Comparison of ENCODE assay signal across 9 cellular contexts in genomic region chr11:64887757-64888405, GRCh38. TPM values are rescaled to one million over a fixed set of nuclear protein-coding genes. Genes with fewer than 3 reads are reported as not detected.
DNase-seq lines count a peak whose midpoint lies in the region; ATAC-seq and TF ChIP-seq lines count a peak whose summit lies in the region.
"Had no signal": no experiment of that assay in that cellular context is flagged by ENCODE, and none has a peak within 500 bp of the region (broad histone marks: within the 10 kb centered on the region; RNA-seq: fewer than 3 reads in every experiment).

No MANE protein-coding gene starts in this region.

- ATAC-seq in HG02588 (IDR thresholded peaks at IDR 0.05; ENCODE audit: unreplicated experiment) (peak; percentile 62), memory B cell (ENCODE audit: low read depth) (peak; percentile 97), HG02623 (IDR thresholded peaks at IDR 0.05; ENCODE audit: unreplicated experiment) (no peak)

- no peaks in the 10 kb centered on the region for H3K9me3 Mint-ChIP-seq in activated CD4-positive, alpha-beta T cell treated with anti-CD3 and anti-CD28 coated beads, Interleukin-2, amount 10 ng/mL, durations not matched to agents 24 days and 14 days
- no peaks in the 10 kb centered on the region for H3K9me3 Mint-ChIP-seq in memory B cell

- peak overlapping the region; percentile 91 for H3K27ac Mint-ChIP-seq in activated CD4-positive, alpha-beta T cell treated with anti-CD3 and anti-CD28 coated beads, Interleukin-2, amount 10 ng/mL, durations not matched to agents 24 days and 14 days
- H3K27ac Mint-ChIP-seq in memory B cell, result peak overlapping the region; percentile 63

- no peaks in the 10 kb centered on the region for H3K36me3 Mint-ChIP-seq in activated CD4-positive, alpha-beta T cell treated with anti-CD3 and anti-CD28 coated beads, Interleukin-2, amount 10 ng/mL, durations not matched to agents 24 days and 14 days (ENCODE audit: low read depth)
- H3K36me3 Mint-ChIP-seq in memory B cell, result no peaks in the 10 kb centered on the region

- H3K27ac ChIP-seq in dorsolateral prefrontal cortex, result peak overlapping the region in 28 of 59 donors; percentile 19 to 80 (median 60)

- no peaks in the 10 kb centered on the region for H3K27me3 ChIP-seq in dorsolateral prefrontal cortex

- TF ChIP-seq CTCF in GM10248 (IDR thresholded peaks at IDR 0.05; ENCODE audit: control extremely low read depth, extremely low read depth, low read depth, missing control alignments), result peak; percentile 86
- peak; percentile 75 to 99 (median 96) for TF ChIP-seq CTCF in dorsolateral prefrontal cortex (IDR thresholded peaks at IDR 0.05 in 54 of 56, conservative IDR thresholded peaks at IDR 0.05 in 2 of 56; ENCODE audit: low read depth in 1 of 56, partially characterized antibody in 56 of 56)

- peaks cover 30% of the 10 kb centered on the region for H3K4me1 Mint-ChIP-seq in activated CD4-positive, alpha-beta T cell treated with anti-CD3 and anti-CD28 coated beads, Interleukin-2, amount 10 ng/mL, durations not matched to agents 24 days and 14 days
- H3K4me1 Mint-ChIP-seq in memory B cell, result peaks cover 14% of the 10 kb centered on the region

- POLR2A ChIA-PET in GM10248 (lab: Yijun Ruan, JAX), result interaction anchor here (1.2 kb wide), 1 partner anchor 10 kb away, joined by 17 read pairs; the partner anchor contains the start of gene EHD1

- DNase-seq in GM10248 (ENCODE audit: extremely low spot score), result peak; percentile 92
- DNase-seq in NCI-H2196 (lab: John Stamatoyannopoulos, UW; ENCODE audit: unreplicated experiment), result peak; percentile 55
- peak; percentile 96 for DNase-seq in activated CD4-positive, alpha-beta T cell treated with anti-CD3 and anti-CD28 coated beads, Interleukin-2, amount 10 ng/mL, durations not matched to agents 24 days and 14 days
- peak in 9 of 10 donors; percentile 60 to 88 (median 72) for DNase-seq in dorsolateral prefrontal cortex
- peak; percentile 86 to 93 for DNase-seq in memory B cell (ENCODE audit: low spot score in 2 of 2)
- DNase-seq in stimulated activated CD8-positive, alpha-beta memory T cell treated with anti-CD3 and anti-CD28 coated beads, Interleukin-12 subunit alpha, Interleukin-12 subunit beta, amount 100 ng/mL, for 1 hour (ENCODE audit: low read depth), result peak; percentile 70

- peak overlapping the region in 55 of 59 donors; percentile 2 to 63 (median 37) for H3K4me3 ChIP-seq in dorsolateral prefrontal cortex

- CTCF ChIA-PET in GM10248 (lab: Yijun Ruan, JAX), result interaction anchor here (0.6 to 31.5 kb wide), 21 partner anchors 9 to 229 kb away, joined by 3 to 1137 read pairs (median 3); partner anchors contain the start of genes ARL2, CDC42BPG, EHD1 and ZNHIT2

- H3K27me3 Mint-ChIP-seq in activated CD4-positive, alpha-beta T cell treated with anti-CD3 and anti-CD28 coated beads, Interleukin-2, amount 10 ng/mL, durations not matched to agents 24 days and 14 days, result no peaks in the 10 kb centered on the region
- H3K27me3 Mint-ChIP-seq in memory B cell, result no peaks in the 10 kb centered on the region

- peak overlapping the region; percentile 73 for H3K4me3 Mint-ChIP-seq in activated CD4-positive, alpha-beta T cell treated with anti-CD3 and anti-CD28 coated beads, Interleukin-2, amount 10 ng/mL, durations not matched to agents 24 days and 14 days
- peak overlapping the region; percentile 82 for H3K4me3 Mint-ChIP-seq in memory B cell

- intact Hi-C loops in activated CD4-positive, alpha-beta T cell treated with anti-CD3 and anti-CD28 coated beads, Interleukin-2, amount 10 ng/mL, durations not matched to agents 24 days and 14 days (cut with micrococcal nuclease), result loop anchor here (1.0 kb wide), 2 partner anchors 10 to 41 kb away; partner anchors contain the start of gene EHD1
- intact Hi-C loops in dorsolateral prefrontal cortex (cut with DNase I), result loop anchor here (2.0 to 10.0 kb wide), 3 partner anchors 41 to 227 kb away; partner anchors contain the start of genes MAP4K2 (in 1 of the 2), TM7SF2 (in 1 of the 2) and ZNHIT2 (in 1 of the 2)

RNA-seq across cellular contexts. Expression of gene EHD1, which starts 9.5 kb away (rescaled TPM):
- total RNA-seq in activated CD4-positive, alpha-beta T cell treated with anti-CD3 and anti-CD28 coated beads, Interleukin-2, amount 10 ng/mL, durations not matched to agents 24 days and 14 days, result 93.0 and 101 TPM in 2 replicates
- total RNA-seq in dorsolateral prefrontal cortex, result 10 to 100 TPM; 25.6 to 70.9 (median 43.6) TPM

RNA-seq across cellular contexts. Expression of gene ATG2A, which starts 29.1 kb away (rescaled TPM):
- 22.5 and 23.1 TPM in 2 replicates for total RNA-seq in activated CD4-positive, alpha-beta T cell treated with anti-CD3 and anti-CD28 coated beads, Interleukin-2, amount 10 ng/mL, durations not matched to agents 24 days and 14 days
- total RNA-seq in dorsolateral prefrontal cortex, result 10 to 100 TPM; 21.4 to 47.9 (median 34.8) TPM

RNA-seq across cellular contexts. Expression of gene PPP2R5B, which starts 36.6 kb away (rescaled TPM):
- total RNA-seq in activated CD4-positive, alpha-beta T cell treated with anti-CD3 and anti-CD28 coated beads, Interleukin-2, amount 10 ng/mL, durations not matched to agents 24 days and 14 days, result 11.4 and 16.7 TPM in 2 replicates
- total RNA-seq in dorsolateral prefrontal cortex, result 100 to 1,000 TPM in 10 of 120 experiments, 10 to 100 TPM in 110; 64.5 to 119 (median 85.0) TPM

RNA-seq across cellular contexts. Expression of gene CDC42BPG, which starts 43.4 kb away (rescaled TPM):
- total RNA-seq in activated CD4-positive, alpha-beta T cell treated with anti-CD3 and anti-CD28 coated beads, Interleukin-2, amount 10 ng/mL, durations not matched to agents 24 days and 14 days, result 0.05 TPM in 2 replicates
- total RNA-seq in dorsolateral prefrontal cortex, result 1 to 10 TPM in 5 of 120 experiments, under 1 TPM in 70, not detected in 45; 0.07 to 1.6 (median 0.15) TPM

RNA-seq across cellular contexts. Expression of gene GPHA2, which starts 47.8 kb away (rescaled TPM):
- not detected in 2 replicates for total RNA-seq in activated CD4-positive, alpha-beta T cell treated with anti-CD3 and anti-CD28 coated beads, Interleukin-2, amount 10 ng/mL, durations not matched to agents 24 days and 14 days
- total RNA-seq in dorsolateral prefrontal cortex, result 1 to 10 TPM in 2 of 120 experiments, under 1 TPM in 1, not detected in 117; 0.57 to 2.0 (median 1.1) TPM
- total RNA-seq: urinary bladder had no signal
